Comparison of ENCODE assay signal across 17 cellular contexts in the genomic region with DNA sequence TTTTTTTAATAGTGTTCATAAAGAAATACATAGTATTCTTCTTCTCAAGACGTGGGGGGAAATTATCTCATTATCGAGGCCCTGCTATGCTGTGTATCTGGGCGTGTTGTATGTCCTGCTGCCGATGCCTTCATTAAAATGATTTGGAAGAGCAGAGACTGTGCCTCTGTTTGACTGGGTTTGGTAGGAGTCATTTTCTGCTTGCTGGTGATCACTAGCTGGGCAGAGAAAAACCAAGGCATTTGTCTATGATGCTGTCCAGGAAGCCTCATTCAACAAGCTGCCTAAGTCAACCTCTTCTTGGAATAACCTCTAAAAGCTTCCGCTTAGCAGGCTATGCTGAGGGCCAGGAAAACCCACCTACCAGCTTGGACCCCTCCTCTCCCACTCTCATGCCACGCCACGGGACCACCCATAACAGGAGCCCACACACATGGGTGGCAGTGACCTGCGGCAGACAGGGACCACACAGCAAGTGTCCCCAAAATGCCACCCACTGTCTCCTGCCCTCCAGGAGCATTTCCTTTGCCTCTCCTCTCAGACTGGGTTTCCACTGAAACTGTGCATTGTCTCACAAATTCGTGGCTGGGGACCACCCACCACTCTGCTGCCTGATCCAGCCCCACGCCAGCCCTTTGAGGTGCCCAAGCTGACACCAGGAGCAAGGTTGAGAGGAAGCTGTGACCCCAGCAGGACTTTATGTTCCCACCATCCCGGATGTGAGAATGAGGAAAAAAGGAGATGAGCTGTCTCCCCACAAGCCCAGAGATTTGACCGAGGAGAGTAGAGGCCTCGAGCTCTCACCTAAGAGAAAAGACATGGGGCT. TPM values are rescaled to one million over a fixed set of nuclear protein-coding genes. Genes with fewer than 3 reads are reported as not detected.
DNase-seq lines count a peak whose midpoint lies in the region; ATAC-seq and TF ChIP-seq lines count a peak whose summit lies in the region.
"Had no signal": no experiment of that assay in that cellular context is flagged by ENCODE, and none has a peak within 500 bp of the region (broad histone marks: within the 10 kb centered on the region; RNA-seq: fewer than 3 reads in every experiment).

No MANE protein-coding gene starts in this region.

- peaks cover 73% of the 10 kb centered on the region for H3K36me3 Mint-ChIP-seq in activated CD4-positive, alpha-beta memory T cell treated with anti-CD3 and anti-CD28 coated beads, Interleukin-2, amount 10 ng/mL, durations not matched to agents 7 days and 5 days (ENCODE audit: low read depth)

- no peaks in the 10 kb centered on the region for H3K79me2 ChIP-seq in PC-9 (ENCODE audit: low read depth)

- H3K36me3 ChIP-seq in colonic mucosa (no peaks in the 10 kb centered on the region), PC-9 (ENCODE audit: low read depth) (no peaks in the 10 kb centered on the region)
- H3K36me3 ChIP-seq: gastroesophageal sphincter, uterus had no signal

- POLR2A ChIA-PET in activated CD4-positive, alpha-beta memory T cell treated with anti-CD3 and anti-CD28 coated beads, Interleukin-2, amount 10 ng/mL, durations not matched to agents 7 days and 5 days (lab: Charles Lee): interaction anchor here (0.8 to 26.6 kb wide), 17 partner anchors 12 to 829 kb away, joined by 3 to 1110 read pairs (median 4); partner anchors contain the start of genes DAD1 and OXA1L
- POLR2A ChIA-PET in PC-9 (lab: Charles Lee; ENCODE audit: unreplicated experiment): no interaction called here

- H3K4me2 ChIP-seq in PC-9: no peak overlapping the region

- no peaks in the 10 kb centered on the region for H4K20me1 ChIP-seq in PC-9 (ENCODE audit: insufficient read depth)

- no peak overlapping the region for H3K9ac ChIP-seq in colonic mucosa (ENCODE audit: low read depth in 2 of 2, low read length in 2 of 2)

- no peak for ATAC-seq in stimulated activated naive CD8-positive, alpha-beta T cell treated with anti-CD3 and anti-CD28 coated beads, Interleukin-15, Interleukin-2, amounts not matched to agents 100 U/mL and 50 U/mL, for 24 hours
- ATAC-seq in GM18519 (IDR thresholded peaks at IDR 0.05; ENCODE audit: low FRiP score, unreplicated experiment): no peak
- ATAC-seq: activated CD4-positive, CD25-positive, alpha-beta regulatory T cell treated with anti-CD3 and anti-CD28 coated beads, Interleukin-2, amount 50 U/mL, for 24 hours; gastroesophageal sphincter had no signal

- H3K4me1 ChIP-seq in colonic mucosa (peaks cover 8% of the 10 kb centered on the region), PC-9 (replicated peaks; ENCODE audit: insufficient read depth) (peaks cover 19% of the 10 kb centered on the region)
- H3K4me1 ChIP-seq: uterus had no signal

- no peaks in the 10 kb centered on the region for H3K9me3 Mint-ChIP-seq in activated CD4-positive, alpha-beta memory T cell treated with anti-CD3 and anti-CD28 coated beads, Interleukin-2, amount 10 ng/mL, durations not matched to agents 7 days and 5 days
- H3K9me3 Mint-ChIP-seq: HFFc6 had no signal

- H3K9me3 ChIP-seq in colonic mucosa (no peaks in the 10 kb centered on the region), PC-9 (ENCODE audit: insufficient read depth, low read depth) (no peaks in the 10 kb centered on the region)
- H3K9me3 ChIP-seq: gastroesophageal sphincter, uterus had no signal

- H3K4me3 ChIP-seq in colonic mucosa: no peak overlapping the region
- no peak overlapping the region for H3K4me3 ChIP-seq in PC-9
- H3K4me3 ChIP-seq: gastroesophageal sphincter, uterus had no signal

- peaks cover 6% of the 10 kb centered on the region; the same call in 1 of the 2 replicates for H3F3A ChIP-seq in PC-9 (ENCODE audit: insufficient read depth, low read depth)

- H3K4me1 Mint-ChIP-seq in activated CD4-positive, alpha-beta memory T cell treated with anti-CD3 and anti-CD28 coated beads, Interleukin-2, amount 10 ng/mL, durations not matched to agents 7 days and 5 days: peaks cover 89% of the 10 kb centered on the region

- H3K27me3 ChIP-seq in colonic mucosa: no peaks in the 10 kb centered on the region
- H3K27me3 ChIP-seq in PC-9 (ENCODE audit: insufficient read depth, low read depth): no peaks in the 10 kb centered on the region
- H3K27me3 ChIP-seq: gastroesophageal sphincter, uterus had no signal

- H2AFZ ChIP-seq in PC-9: no peak overlapping the region

- H3K27ac ChIP-seq in colonic mucosa (peak overlapping the region; percentile 53), PC-9 (no peak overlapping the region)
- H3K27ac ChIP-seq: gastroesophageal sphincter, uterus had no signal

- DNase-seq in activated CD8-positive, alpha-beta memory T cell treated with anti-CD3 and anti-CD28 coated beads for 24 hours: peak; percentile 80
- no peak for DNase-seq in activated CD8-positive, alpha-beta memory T cell treated with anti-CD3 and anti-CD28 coated beads, Interleukin-2, amount 50 U/mL, for 4 hours
- DNase-seq in activated CD4-positive, alpha-beta memory T cell treated with anti-CD3 and anti-CD28 coated beads, Interleukin-2, amount 10 ng/mL, durations not matched to agents 7 days and 5 days: no peak
- no peak for DNase-seq in colonic mucosa
- DNase-seq in stimulated activated naive CD8-positive, alpha-beta T cell treated with anti-CD3 and anti-CD28 coated beads, Interleukin-15, Interleukin-2, amounts not matched to agents 100 U/mL and 50 U/mL, for 24 hours: peak; percentile 57
- DNase-seq in PC-9: no peak
- no peak for DNase-seq in MV-4-11 (lab: John Stamatoyannopoulos, UW)
- DNase-seq: aorta; DMS53; effector CD8-positive, alpha-beta T cell; HFFc6; NCI-H187 treated with DMSO at 0.1 percent for 48 hours; NCI-H774; uterus had no signal

- no peaks in the 10 kb centered on the region for H3K9me2 ChIP-seq in PC-9 (ENCODE audit: insufficient read depth)

- CTCF ChIA-PET in activated CD4-positive, alpha-beta memory T cell treated with anti-CD3 and anti-CD28 coated beads, Interleukin-2, amount 10 ng/mL, durations not matched to agents 7 days and 5 days (lab: Charles Lee): interaction anchor here (1.0 to 7.9 kb wide), 12 partner anchors 10 to 706 kb away, joined by 3 to 55 read pairs (median 4); no protein-coding TSS in a partner anchor
- CTCF ChIA-PET in PC-9 (lab: Charles Lee): interaction anchor here (0.6 to 0.7 kb wide), 2 partner anchors 160 to 214 kb away, joined by 3 read pairs; no protein-coding TSS in a partner anchor

- intact Hi-C loops in colonic mucosa (cut with DNase I) (loop anchor here (5.0 kb wide), 1 partner anchor 265 kb away; the partner anchor contains the start of gene SLC7A7), PC-9 (cut with micrococcal nuclease; ENCODE audit: unreplicated experiment) (no loop called here)

- BruUV-seq in PC-9 (replicated peaks; lab: Mats Ljungman, UMichigan): no TSS peak

- peak overlapping the region; percentile 69 for H3K4me3 Mint-ChIP-seq in activated CD4-positive, alpha-beta memory T cell treated with anti-CD3 and anti-CD28 coated beads, Interleukin-2, amount 10 ng/mL, durations not matched to agents 7 days and 5 days
- H3K4me3 Mint-ChIP-seq: HFFc6 had no signal

- peaks cover 2% of the 10 kb centered on the region for H3K27me3 Mint-ChIP-seq in activated CD4-positive, alpha-beta memory T cell treated with anti-CD3 and anti-CD28 coated beads, Interleukin-2, amount 10 ng/mL, durations not matched to agents 7 days and 5 days

- H3K27ac Mint-ChIP-seq in activated CD4-positive, alpha-beta memory T cell treated with anti-CD3 and anti-CD28 coated beads, Interleukin-2, amount 10 ng/mL, durations not matched to agents 7 days and 5 days: peak overlapping the region; percentile 97
- H3K27ac Mint-ChIP-seq: HFFc6 had no signal

- TF ChIP-seq CTCF in colonic mucosa (IDR thresholded peaks at IDR 0.05) (no peak), PC-9 (conservative IDR thresholded peaks at IDR 0.05) (no peak)

RNA-seq across cellular contexts. Expression of gene DAD1, which starts 36.8 kb away (rescaled TPM):
- 100 to 1,000 TPM; 160 to 167 TPM for total RNA-seq in activated CD4-positive, alpha-beta memory T cell treated with anti-CD3 and anti-CD28 coated beads, Interleukin-2, amount 10 ng/mL, durations not matched to agents 7 days and 5 days
- total RNA-seq in colonic mucosa (100 to 1,000 TPM; 163 to 219 TPM), PC-9 (2021) (129 and 155 TPM in 2 replicates)

RNA-seq across cellular contexts. Expression of gene ABHD4, which starts 45.9 kb away (rescaled TPM):
- total RNA-seq in activated CD4-positive, alpha-beta memory T cell treated with anti-CD3 and anti-CD28 coated beads, Interleukin-2, amount 10 ng/mL, durations not matched to agents 7 days and 5 days: 10 to 100 TPM; 16.7 to 20.7 TPM
- 10 to 100 TPM; 14.5 to 32.4 TPM for total RNA-seq in colonic mucosa
- total RNA-seq in PC-9 (2021): 62.1 and 83.2 TPM in 2 replicates

Comparison
In these comparisons a context has a peak if more than half of its experiments do, and no peak if none do; other contexts are left out.
1. DNase-seq: peak in activated CD8-positive, alpha-beta memory T cell treated with anti-CD3 and anti-CD28 coated beads for 24 hours (single experiment) and stimulated activated naive CD8-positive, alpha-beta T cell treated with anti-CD3 and anti-CD28 coated beads, Interleukin-15, Interleukin-2, amounts not matched to agents 100 U/mL and 50 U/mL, for 24 hours (single experiment); none in activated CD8-positive, alpha-beta memory T cell treated with anti-CD3 and anti-CD28 coated beads, Interleukin-2, amount 50 U/mL, for 4 hours (single experiment), activated CD4-positive, alpha-beta memory T cell treated with anti-CD3 and anti-CD28 coated beads, Interleukin-2, amount 10 ng/mL, durations not matched to agents 7 days and 5 days (single experiment), colonic mucosa (single experiment), PC-9 (0 of 2) and MV-4-11 (single experiment).